ENCODE assay signal across 8 cellular contexts in genomic region chr14:24430143-24430681, GRCh38. TPM values are rescaled to one million over a fixed set of nuclear protein-coding genes. Genes with fewer than 3 reads are reported as not detected.
DNase-seq lines count a peak whose midpoint lies in the region; ATAC-seq, FAIRE-seq and TF ChIP-seq lines count a peak whose summit lies in the region.

No MANE protein-coding gene starts in this region.

- H3K4me3 ChIP-seq in DOHH2 (ENCODE audit: low read length) (peak overlapping the region; percentile 94), SU-DHL-6 (ENCODE audit: insufficient read depth, low read length, poor library complexity, severe bottlenecking) (peak overlapping the region; percentile 71), small intestine (ENCODE audit: low read depth in 1 of 2, low read length in 2 of 2) (peak overlapping the region; percentile 81 to 89)

- H2AFZ ChIP-seq in SU-DHL-6 (ENCODE audit: low read depth, low read length, severe bottlenecking) = peak overlapping the region; percentile 91

- TF ChIP-seq CTCF in DOHH2 (IDR thresholded peaks at IDR 0.05; ENCODE audit: low read depth, low read length, poor library complexity, severe bottlenecking) = no peak
- TF ChIP-seq CTCF in SU-DHL-6 (IDR thresholded peaks at IDR 0.05; ENCODE audit: insufficient read depth, low read length, poor library complexity, severe bottlenecking) = no peak

- no peaks in the 10 kb centered on the region for H3F3A ChIP-seq in DOHH2 (ENCODE audit: control insufficient read depth, insufficient read depth)
- peaks cover 6% of the 10 kb centered on the region; the same call in 1 of the 2 replicates for H3F3A ChIP-seq in SU-DHL-6 (ENCODE audit: insufficient read depth)

- FAIRE-seq in small intestine (lab: Jason Lieb, UNC) = no peak

- H3K4me1 ChIP-seq in DOHH2 (ENCODE audit: control insufficient read depth, low read length) (peaks cover 45% of the 10 kb centered on the region), small intestine (ENCODE audit: control insufficient read depth in 2 of 2, insufficient read depth in 1 of 2, low read depth in 1 of 2, low read length in 1 of 2) (peaks cover 9% of the 10 kb centered on the region in 2 donors)

- peak overlapping the region; percentile 64 for H3K27ac ChIP-seq in DOHH2 (ENCODE audit: low read depth, low read length)
- H3K27ac ChIP-seq in SU-DHL-6 (ENCODE audit: low read depth, low read length) = peak overlapping the region; percentile 79
- H3K27ac ChIP-seq in small intestine (ENCODE audit: low read depth in 1 of 2, low read length in 1 of 2) = peak overlapping the region; percentile 95 to 96

- H4K20me1 ChIP-seq in DOHH2 (ENCODE audit: control insufficient read depth, insufficient read depth, low read depth, low read length) = peaks cover 6% of the 10 kb centered on the region; the same call in 1 of the 2 replicates
- no peaks in the 10 kb centered on the region for H4K20me1 ChIP-seq in SU-DHL-6 (ENCODE audit: low read depth, low read length)

- 0 to 1% (median 1%) methylated on average over 23 to 28 of the region's 28 CpGs for WGBS in small intestine, 3 donors

- ATAC-seq in GM19468 (IDR thresholded peaks at IDR 0.05; ENCODE audit: extremely low read depth, unreplicated experiment) (peak; percentile 13), HG03565 (IDR thresholded peaks at IDR 0.05; ENCODE audit: unreplicated experiment) (peak; percentile 33)

- peaks cover 29% of the 10 kb centered on the region for H3K79me2 ChIP-seq in DOHH2 (ENCODE audit: control insufficient read depth, low read length)
- H3K79me2 ChIP-seq in SU-DHL-6 (ENCODE audit: insufficient read depth, low read length) = no peaks in the 10 kb centered on the region

- in situ Hi-C loops in T47D (cut with HindIII; ENCODE audit: low pct_unique_long_range_greater_than_20kb, low sequenced_read_pairs) = no loop called here

- H3K36me3 ChIP-seq in DOHH2 (ENCODE audit: control insufficient read depth, low read length) (peaks cover 33% of the 10 kb centered on the region), SU-DHL-6 (ENCODE audit: low read length) (no peaks in the 10 kb centered on the region), small intestine (ENCODE audit: control insufficient read depth in 2 of 2, insufficient read depth in 2 of 2, low read length in 2 of 2) (peaks cover 0 to 3% of the 10 kb centered on the region in 2 donors)

- DNase-seq in T47D (ENCODE audit: low read depth in 1 of 2, low spot score in 1 of 2) (peak; percentile 55 to 60), iPS-NIHi11 (ENCODE audit: low spot score) (peak; percentile 93), small intestine (peak; percentile 60), NCI-H1694 treated with DMSO at 0.1 percent for 48 hours (lab: John Stamatoyannopoulos, UW) (no peak)

- H3K9ac ChIP-seq in SU-DHL-6 (ENCODE audit: low read length) = peak overlapping the region; percentile 73

- H3K9me2 ChIP-seq in DOHH2 (replicated peaks; ENCODE audit: control insufficient read depth, low read length) = no peaks in the 10 kb centered on the region
- H3K9me2 ChIP-seq in SU-DHL-6 (replicated peaks; ENCODE audit: insufficient read depth, low read length) = no peaks in the 10 kb centered on the region

- no peaks in the 10 kb centered on the region for H3K27me3 ChIP-seq in DOHH2 (ENCODE audit: control insufficient read depth, low read length)
- no peaks in the 10 kb centered on the region for H3K27me3 ChIP-seq in SU-DHL-6 (ENCODE audit: low read length)
- H3K27me3 ChIP-seq in small intestine (ENCODE audit: control insufficient read depth in 2 of 2, insufficient read depth in 2 of 2, low read length in 2 of 2) = no peaks in the 10 kb centered on the region

- H3K4me2 ChIP-seq in DOHH2 (ENCODE audit: low read length) (peak overlapping the region; percentile 94), SU-DHL-6 (ENCODE audit: low read depth, low read length, poor library complexity, severe bottlenecking) (peak overlapping the region; percentile 92)

- no peaks in the 10 kb centered on the region for H3K9me3 ChIP-seq in DOHH2 (ENCODE audit: control insufficient read depth, insufficient read depth, low read length)
- no peaks in the 10 kb centered on the region for H3K9me3 ChIP-seq in SU-DHL-6 (ENCODE audit: insufficient read depth, low read length)
- no peaks in the 10 kb centered on the region for H3K9me3 ChIP-seq in small intestine (ENCODE audit: control insufficient read depth, low read depth)

RNA-seq across cellular contexts. Expression of gene KHNYN, which starts 0.5 kb away (rescaled TPM):
- polyA plus RNA-seq in small intestine = 10 to 100 TPM; 21.3 to 41.9 (median 30.9) TPM

RNA-seq across cellular contexts. Expression of gene CBLN3, which starts 0.7 kb away (rescaled TPM):
- polyA plus RNA-seq in small intestine = 1 to 10 TPM in 1 of 3 donors, under 1 TPM in 1, not detected in 1; 0.27 to 1.9 TPM

RNA-seq across cellular contexts. Expression of gene SDR39U1, which starts 12.4 kb away (rescaled TPM):
- polyA plus RNA-seq in small intestine = 10 to 100 TPM; 49.7 to 52.6 (median 50.7) TPM

RNA-seq across cellular contexts. Expression of gene NYNRIN, which starts 31.4 kb away (rescaled TPM):
- polyA plus RNA-seq in small intestine = 1 to 10 TPM in 1 of 3 donors, under 1 TPM in 2; 0.22 to 7.2 (median 0.54) TPM
